In the genomic region with DNA sequence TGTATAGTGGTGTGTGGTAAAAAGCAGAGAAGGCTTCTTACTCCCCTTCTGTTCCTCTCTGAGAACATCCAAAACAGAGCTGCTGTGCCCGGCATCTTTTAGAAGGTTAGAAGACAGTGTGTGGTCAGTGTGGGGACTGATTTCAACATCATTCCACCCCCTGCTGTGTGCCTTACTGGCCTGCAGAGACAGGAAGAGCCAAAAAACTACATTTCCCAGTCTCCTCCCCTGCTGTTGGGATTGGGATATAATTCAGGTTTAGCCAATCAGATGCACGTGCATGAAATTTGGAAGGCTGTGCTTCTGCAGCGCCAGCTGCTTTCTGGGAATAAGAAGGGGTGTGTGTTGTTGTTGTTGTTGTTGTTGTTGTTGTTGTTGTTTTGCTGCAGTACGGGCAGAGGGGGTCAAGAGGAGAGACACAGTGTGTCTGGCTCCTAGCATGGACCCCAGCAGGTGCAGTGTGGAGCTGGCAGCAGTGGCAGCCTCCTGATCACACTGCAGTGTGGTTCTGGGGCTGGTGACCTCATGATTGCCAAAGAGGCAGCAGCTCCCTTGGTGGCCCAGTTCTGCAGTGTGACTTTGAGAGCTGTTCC, we compare ENCODE assay signal across 10 cellular contexts.
DNase-seq lines count a peak whose midpoint lies in the region; ATAC-seq, FAIRE-seq and TF ChIP-seq lines count a peak whose summit lies in the region.
"Had no signal": no experiment of that assay in that cellular context is flagged by ENCODE, and none has a peak within 500 bp of the region (broad histone marks: within the 10 kb centered on the region; RNA-seq: fewer than 3 reads in every experiment).

No MANE protein-coding gene starts in this region.

- no peak overlapping the region for H3K4me3 Mint-ChIP-seq in nephron progenitor cell
- no peak overlapping the region for H3K4me3 Mint-ChIP-seq in activated T-helper 1 cell treated with anti-CD3 and anti-CD28 coated beads, Interleukin-12 subunit alpha, Interleukin-12 subunit beta, Interleukin-2, Interleukin-4 antibody, amounts not matched to agents 30 ng/mL and 10 ng/mL and 1 ng/mL, durations not matched to agents 14 hours and 24 hours and 36 hours

- DNase-seq in AG20443 (ENCODE audit: low spot score) (peak; percentile 77), RCC 7860 (ENCODE audit: low spot score) (peak; percentile 35), fibroblast of peridontal ligament (ENCODE audit: extremely low read depth) (peak; percentile 85), nephron progenitor cell (no peak), NCI-H2196 treated with DMSO at 0.1 percent for 48 hours (lab: John Stamatoyannopoulos, UW; ENCODE audit: unreplicated experiment) (no peak)
- no peak for DNase-seq in activated T-helper 1 cell treated with anti-CD3 and anti-CD28 coated beads, Interleukin-12 subunit alpha, Interleukin-12 subunit beta, Interleukin-2, Interleukin-4 antibody, amounts not matched to agents 30 ng/mL and 10 ng/mL and 1 ng/mL, durations not matched to agents 14 hours and 24 hours and 36 hours (ENCODE audit: low spot score)
- no peak for DNase-seq in activated CD8-positive, alpha-beta memory T cell treated with anti-CD3 and anti-CD28 coated beads, Interleukin-2, amount 50 U/mL, for 48 hours
- DNase-seq: activated T-cell treated with anti-CD3 and anti-CD28 coated beads, Interleukin-2, amount 50 U/mL, for 48 hours; hypothalamus had no signal

- no peak for ATAC-seq in HG02588 (IDR thresholded peaks at IDR 0.05; ENCODE audit: unreplicated experiment)

- no peaks in the 10 kb centered on the region for H3K36me3 Mint-ChIP-seq in nephron progenitor cell (ENCODE audit: low read depth)
- H3K36me3 Mint-ChIP-seq in activated T-helper 1 cell treated with anti-CD3 and anti-CD28 coated beads, Interleukin-12 subunit alpha, Interleukin-12 subunit beta, Interleukin-2, Interleukin-4 antibody, amounts not matched to agents 30 ng/mL and 10 ng/mL and 1 ng/mL, durations not matched to agents 14 hours and 24 hours and 36 hours (ENCODE audit: low read depth): peaks cover 2% of the 10 kb centered on the region

- H3K4me1 Mint-ChIP-seq in nephron progenitor cell: peaks cover 48% of the 10 kb centered on the region
- peaks cover 15% of the 10 kb centered on the region for H3K4me1 Mint-ChIP-seq in activated T-helper 1 cell treated with anti-CD3 and anti-CD28 coated beads, Interleukin-12 subunit alpha, Interleukin-12 subunit beta, Interleukin-2, Interleukin-4 antibody, amounts not matched to agents 30 ng/mL and 10 ng/mL and 1 ng/mL, durations not matched to agents 14 hours and 24 hours and 36 hours (ENCODE audit: low read depth)

- H3K27ac Mint-ChIP-seq in nephron progenitor cell: peak overlapping the region; percentile 11
- no peak overlapping the region for H3K27ac Mint-ChIP-seq in activated T-helper 1 cell treated with anti-CD3 and anti-CD28 coated beads, Interleukin-12 subunit alpha, Interleukin-12 subunit beta, Interleukin-2, Interleukin-4 antibody, amounts not matched to agents 30 ng/mL and 10 ng/mL and 1 ng/mL, durations not matched to agents 14 hours and 24 hours and 36 hours

- intact Hi-C loops in activated T-helper 1 cell treated with anti-CD3 and anti-CD28 coated beads, Interleukin-12 subunit alpha, Interleukin-12 subunit beta, Interleukin-2, Interleukin-4 antibody, amounts not matched to agents 30 ng/mL and 10 ng/mL and 1 ng/mL, durations not matched to agents 14 hours and 24 hours and 36 hours (cut with micrococcal nuclease): no loop called here

- FAIRE-seq in RCC 7860 (lab: Jason Lieb, UNC): peak; percentile 30

- H3K9me3 Mint-ChIP-seq in nephron progenitor cell: no peaks in the 10 kb centered on the region
- H3K9me3 Mint-ChIP-seq in activated T-helper 1 cell treated with anti-CD3 and anti-CD28 coated beads, Interleukin-12 subunit alpha, Interleukin-12 subunit beta, Interleukin-2, Interleukin-4 antibody, amounts not matched to agents 30 ng/mL and 10 ng/mL and 1 ng/mL, durations not matched to agents 14 hours and 24 hours and 36 hours: no peaks in the 10 kb centered on the region

- no peak for TF ChIP-seq CTCF in nephron progenitor cell (IDR thresholded peaks at IDR 0.05)

- H3K27me3 Mint-ChIP-seq in nephron progenitor cell (ENCODE audit: low read depth, poor library complexity): peaks cover 3% of the 10 kb centered on the region
- no peaks in the 10 kb centered on the region for H3K27me3 Mint-ChIP-seq in activated T-helper 1 cell treated with anti-CD3 and anti-CD28 coated beads, Interleukin-12 subunit alpha, Interleukin-12 subunit beta, Interleukin-2, Interleukin-4 antibody, amounts not matched to agents 30 ng/mL and 10 ng/mL and 1 ng/mL, durations not matched to agents 14 hours and 24 hours and 36 hours (ENCODE audit: insufficient read depth)

Comparison
In these comparisons a context has a peak if more than half of its experiments do, and no peak if none do; other contexts are left out.
1. DNase-seq: peak in AG20443 (single experiment), RCC 7860 (single experiment) and fibroblast of peridontal ligament (single experiment); none in nephron progenitor cell (single experiment), activated T-helper 1 cell treated with anti-CD3 and anti-CD28 coated beads, Interleukin-12 subunit alpha, Interleukin-12 subunit beta, Interleukin-2, Interleukin-4 antibody, amounts not matched to agents 30 ng/mL and 10 ng/mL and 1 ng/mL, durations not matched to agents 14 hours and 24 hours and 36 hours (single experiment), activated CD8-positive, alpha-beta memory T cell treated with anti-CD3 and anti-CD28 coated beads, Interleukin-2, amount 50 U/mL, for 48 hours (single experiment) and NCI-H2196 treated with DMSO at 0.1 percent for 48 hours (single experiment).